In the genomic region with DNA sequence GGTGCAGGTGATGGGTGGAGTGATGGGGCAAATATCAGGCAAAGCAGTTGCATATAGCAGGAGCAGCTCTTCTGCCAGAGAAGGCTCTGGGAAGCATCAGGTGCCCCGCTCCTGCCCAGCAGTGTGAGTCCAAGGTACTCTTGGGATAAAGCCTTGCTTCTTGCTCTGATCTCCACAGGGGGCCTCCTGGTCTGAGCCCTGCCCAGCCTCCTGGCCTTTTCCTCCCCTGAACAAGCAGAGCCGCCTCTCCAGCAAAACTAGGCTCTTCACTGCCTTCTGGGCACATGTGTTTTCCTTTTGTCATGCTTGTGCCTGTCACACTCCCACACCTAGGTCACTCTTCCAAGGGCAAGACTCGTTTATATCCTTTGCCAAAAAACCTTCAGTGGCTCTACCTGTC, we compare ENCODE assay signal across 4 cellular contexts.
TF ChIP-seq lines count a peak whose summit lies in the region.

No MANE protein-coding gene starts in this region.

TF ChIP-seq in SK-N-SH, 30 proteins besides CTCF, POLR2A, EP300 and RAD21:
- TF ChIP-seq, protein P1, sequence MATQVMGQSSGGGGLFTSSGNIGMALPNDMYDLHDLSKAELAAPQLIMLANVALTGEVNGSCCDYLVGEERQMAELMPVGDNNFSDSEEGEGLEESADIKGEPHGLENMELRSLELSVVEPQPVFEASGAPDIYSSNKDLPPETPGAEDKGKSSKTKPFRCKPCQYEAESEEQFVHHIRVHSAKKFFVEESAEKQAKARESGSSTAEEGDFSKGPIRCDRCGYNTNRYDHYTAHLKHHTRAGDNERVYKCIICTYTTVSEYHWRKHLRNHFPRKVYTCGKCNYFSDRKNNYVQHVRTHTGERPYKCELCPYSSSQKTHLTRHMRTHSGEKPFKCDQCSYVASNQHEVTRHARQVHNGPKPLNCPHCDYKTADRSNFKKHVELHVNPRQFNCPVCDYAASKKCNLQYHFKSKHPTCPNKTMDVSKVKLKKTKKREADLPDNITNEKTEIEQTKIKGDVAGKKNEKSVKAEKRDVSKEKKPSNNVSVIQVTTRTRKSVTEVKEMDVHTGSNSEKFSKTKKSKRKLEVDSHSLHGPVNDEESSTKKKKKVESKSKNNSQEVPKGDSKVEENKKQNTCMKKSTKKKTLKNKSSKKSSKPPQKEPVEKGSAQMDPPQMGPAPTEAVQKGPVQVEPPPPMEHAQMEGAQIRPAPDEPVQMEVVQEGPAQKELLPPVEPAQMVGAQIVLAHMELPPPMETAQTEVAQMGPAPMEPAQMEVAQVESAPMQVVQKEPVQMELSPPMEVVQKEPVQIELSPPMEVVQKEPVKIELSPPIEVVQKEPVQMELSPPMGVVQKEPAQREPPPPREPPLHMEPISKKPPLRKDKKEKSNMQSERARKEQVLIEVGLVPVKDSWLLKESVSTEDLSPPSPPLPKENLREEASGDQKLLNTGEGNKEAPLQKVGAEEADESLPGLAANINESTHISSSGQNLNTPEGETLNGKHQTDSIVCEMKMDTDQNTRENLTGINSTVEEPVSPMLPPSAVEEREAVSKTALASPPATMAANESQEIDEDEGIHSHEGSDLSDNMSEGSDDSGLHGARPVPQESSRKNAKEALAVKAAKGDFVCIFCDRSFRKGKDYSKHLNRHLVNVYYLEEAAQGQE (IDR thresholded peaks at IDR 0.05; ENCODE audit: low read depth, low read length) = no peak
- TF ChIP-seq CHD2 (IDR thresholded peaks at IDR 0.05; ENCODE audit: low read length, partially characterized antibody) (no peak), MXI1 (IDR thresholded peaks at IDR 0.05; ENCODE audit: low read depth, low read length) (peak; percentile 45; the same call in 1 of the 2 replicates), MEF2A (IDR thresholded peaks at IDR 0.05; ENCODE audit: borderline replicate concordance, low read depth) (no peak), SMC3 (IDR thresholded peaks at IDR 0.05; ENCODE audit: low read depth, low read length) (no peak), EZH2phosphoT487 (IDR thresholded peaks at IDR 0.05; ENCODE audit: borderline replicate concordance, low read depth) (no peak)

TF ChIP-seq in SK-N-SH treated with all-trans-retinoic acid at 6 μM for 48 hours, 23 proteins besides CTCF, POLR2A, EP300 and RAD21:
- TF ChIP-seq GLIS3 (CRISPR knock-in tag; IDR thresholded peaks at IDR 0.05) (no peak), ARNTL (CRISPR knock-in tag; IDR thresholded peaks at IDR 0.05; ENCODE audit: borderline replicate concordance, low read depth) (no peak), ESRRG (CRISPR knock-in tag; IDR thresholded peaks at IDR 0.05) (no peak)

TF ChIP-seq in H1, 55 proteins besides CTCF, POLR2A, EP300 and RAD21:
- TF ChIP-seq GTF2F1 (IDR thresholded peaks at IDR 0.05; ENCODE audit: borderline replicate concordance, low read depth, low read length) (no peak), TEAD4 (IDR thresholded peaks at IDR 0.05; ENCODE audit: low read depth, low read length) (no peak), NANOG (IDR thresholded peaks at IDR 0.05; ENCODE audit: insufficient read depth, low read depth, low read length, poor library complexity, severe bottlenecking) (no peak), RNF2 (IDR thresholded peaks at IDR 0.05; ENCODE audit: borderline replicate concordance, low read depth, low read length, missing control alignments, poor library complexity, severe bottlenecking) (no peak), CHD2 (IDR thresholded peaks at IDR 0.05; ENCODE audit: low read length) (no peak), SP1 (IDR thresholded peaks at IDR 0.05; ENCODE audit: low read depth, low read length) (no peak), SRF (IDR thresholded peaks at IDR 0.05; ENCODE audit: low read depth, low read length) (no peak), KDM1A (IDR thresholded peaks at IDR 0.05; ENCODE audit: borderline replicate concordance, low read length) (no peak), RBBP5 (IDR thresholded peaks at IDR 0.05; ENCODE audit: borderline replicate concordance, low read depth, low read length) (no peak), CTBP2 (IDR thresholded peaks at IDR 0.05; ENCODE audit: borderline replicate concordance, insufficient read depth, insufficient read length, low read length) (no peak), BCL11A (IDR thresholded peaks at IDR 0.05; ENCODE audit: low read depth in 2 of 2, low read length in 2 of 2) (no peak), CREB1 (IDR thresholded peaks at IDR 0.05) (no peak), POU5F1 (IDR thresholded peaks at IDR 0.05; ENCODE audit: low read depth, low read length) (no peak)
- TF ChIP-seq, protein P2, sequence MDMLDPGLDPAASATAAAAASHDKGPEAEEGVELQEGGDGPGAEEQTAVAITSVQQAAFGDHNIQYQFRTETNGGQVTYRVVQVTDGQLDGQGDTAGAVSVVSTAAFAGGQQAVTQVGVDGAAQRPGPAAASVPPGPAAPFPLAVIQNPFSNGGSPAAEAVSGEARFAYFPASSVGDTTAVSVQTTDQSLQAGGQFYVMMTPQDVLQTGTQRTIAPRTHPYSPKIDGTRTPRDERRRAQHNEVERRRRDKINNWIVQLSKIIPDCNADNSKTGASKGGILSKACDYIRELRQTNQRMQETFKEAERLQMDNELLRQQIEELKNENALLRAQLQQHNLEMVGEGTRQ (IDR thresholded peaks at IDR 0.05; ENCODE audit: low read length) = no peak

TF ChIP-seq in HepG2, 621 proteins besides CTCF, POLR2A, EP300 and RAD21:
- TF ChIP-seq, protein P3, sequence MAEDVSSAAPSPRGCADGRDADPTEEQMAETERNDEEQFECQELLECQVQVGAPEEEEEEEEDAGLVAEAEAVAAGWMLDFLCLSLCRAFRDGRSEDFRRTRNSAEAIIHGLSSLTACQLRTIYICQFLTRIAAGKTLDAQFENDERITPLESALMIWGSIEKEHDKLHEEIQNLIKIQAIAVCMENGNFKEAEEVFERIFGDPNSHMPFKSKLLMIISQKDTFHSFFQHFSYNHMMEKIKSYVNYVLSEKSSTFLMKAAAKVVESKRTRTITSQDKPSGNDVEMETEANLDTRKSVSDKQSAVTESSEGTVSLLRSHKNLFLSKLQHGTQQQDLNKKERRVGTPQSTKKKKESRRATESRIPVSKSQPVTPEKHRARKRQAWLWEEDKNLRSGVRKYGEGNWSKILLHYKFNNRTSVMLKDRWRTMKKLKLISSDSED (CRISPR knock-in tag; IDR thresholded peaks at IDR 0.05) = no peak
- no peak for TF ChIP-seq TBX2 (CRISPR knock-in tag; IDR thresholded peaks at IDR 0.05; ENCODE audit: borderline replicate concordance)
- TF ChIP-seq IRX3 (CRISPR knock-in tag; IDR thresholded peaks at IDR 0.05; ENCODE audit: borderline replicate concordance, low read depth) = no peak
- no peak for TF ChIP-seq IKZF1 (IDR thresholded peaks at IDR 0.05)
- TF ChIP-seq HOXA3 (CRISPR knock-in tag; IDR thresholded peaks at IDR 0.05) = no peak
- TF ChIP-seq, protein P4, sequence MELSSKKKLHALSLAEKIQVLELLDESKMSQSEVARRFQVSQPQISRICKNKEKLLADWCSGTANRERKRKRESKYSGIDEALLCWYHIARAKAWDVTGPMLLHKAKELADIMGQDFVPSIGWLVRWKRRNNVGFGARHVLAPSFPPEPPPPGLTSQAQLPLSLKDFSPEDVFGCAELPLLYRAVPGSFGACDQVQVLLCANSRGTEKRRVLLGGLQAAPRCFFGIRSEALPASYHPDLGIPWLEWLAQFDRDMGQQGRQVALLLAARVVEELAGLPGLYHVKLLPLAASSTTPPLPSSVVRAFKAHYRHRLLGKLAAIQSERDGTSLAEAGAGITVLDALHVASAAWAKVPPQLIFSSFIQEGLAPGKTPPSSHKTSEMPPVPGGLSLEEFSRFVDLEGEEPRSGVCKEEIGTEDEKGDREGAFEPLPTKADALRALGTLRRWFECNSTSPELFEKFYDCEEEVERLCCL (CRISPR knock-in tag; IDR thresholded peaks at IDR 0.05; ENCODE audit: borderline replicate concordance) = no peak
- TF ChIP-seq, protein P5, sequence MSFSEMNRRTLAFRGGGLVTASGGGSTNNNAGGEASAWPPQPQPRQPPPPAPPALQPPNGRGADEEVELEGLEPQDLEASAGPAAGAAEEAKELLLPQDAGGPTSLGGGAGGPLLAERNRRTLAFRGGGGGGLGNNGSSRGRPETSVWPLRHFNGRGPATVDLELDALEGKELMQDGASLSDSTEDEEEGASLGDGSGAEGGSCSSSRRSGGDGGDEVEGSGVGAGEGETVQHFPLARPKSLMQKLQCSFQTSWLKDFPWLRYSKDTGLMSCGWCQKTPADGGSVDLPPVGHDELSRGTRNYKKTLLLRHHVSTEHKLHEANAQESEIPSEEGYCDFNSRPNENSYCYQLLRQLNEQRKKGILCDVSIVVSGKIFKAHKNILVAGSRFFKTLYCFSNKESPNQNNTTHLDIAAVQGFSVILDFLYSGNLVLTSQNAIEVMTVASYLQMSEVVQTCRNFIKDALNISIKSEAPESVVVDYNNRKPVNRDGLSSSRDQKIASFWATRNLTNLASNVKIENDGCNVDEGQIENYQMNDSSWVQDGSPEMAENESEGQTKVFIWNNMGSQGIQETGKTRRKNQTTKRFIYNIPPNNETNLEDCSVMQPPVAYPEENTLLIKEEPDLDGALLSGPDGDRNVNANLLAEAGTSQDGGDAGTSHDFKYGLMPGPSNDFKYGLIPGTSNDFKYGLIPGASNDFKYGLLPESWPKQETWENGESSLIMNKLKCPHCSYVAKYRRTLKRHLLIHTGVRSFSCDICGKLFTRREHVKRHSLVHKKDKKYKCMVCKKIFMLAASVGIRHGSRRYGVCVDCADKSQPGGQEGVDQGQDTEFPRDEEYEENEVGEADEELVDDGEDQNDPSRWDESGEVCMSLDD (CRISPR knock-in tag; IDR thresholded peaks at IDR 0.05; ENCODE audit: borderline replicate concordance) = no peak
- no peak for TF ChIP-seq ZNF354B (CRISPR knock-in tag; IDR thresholded peaks at IDR 0.05)
- TF ChIP-seq ZNF547 (CRISPR knock-in tag; IDR thresholded peaks at IDR 0.05) = no peak
- no peak for TF ChIP-seq KLF12 (CRISPR knock-in tag; IDR thresholded peaks at IDR 0.05; ENCODE audit: borderline replicate concordance)
- TF ChIP-seq, protein P6, sequence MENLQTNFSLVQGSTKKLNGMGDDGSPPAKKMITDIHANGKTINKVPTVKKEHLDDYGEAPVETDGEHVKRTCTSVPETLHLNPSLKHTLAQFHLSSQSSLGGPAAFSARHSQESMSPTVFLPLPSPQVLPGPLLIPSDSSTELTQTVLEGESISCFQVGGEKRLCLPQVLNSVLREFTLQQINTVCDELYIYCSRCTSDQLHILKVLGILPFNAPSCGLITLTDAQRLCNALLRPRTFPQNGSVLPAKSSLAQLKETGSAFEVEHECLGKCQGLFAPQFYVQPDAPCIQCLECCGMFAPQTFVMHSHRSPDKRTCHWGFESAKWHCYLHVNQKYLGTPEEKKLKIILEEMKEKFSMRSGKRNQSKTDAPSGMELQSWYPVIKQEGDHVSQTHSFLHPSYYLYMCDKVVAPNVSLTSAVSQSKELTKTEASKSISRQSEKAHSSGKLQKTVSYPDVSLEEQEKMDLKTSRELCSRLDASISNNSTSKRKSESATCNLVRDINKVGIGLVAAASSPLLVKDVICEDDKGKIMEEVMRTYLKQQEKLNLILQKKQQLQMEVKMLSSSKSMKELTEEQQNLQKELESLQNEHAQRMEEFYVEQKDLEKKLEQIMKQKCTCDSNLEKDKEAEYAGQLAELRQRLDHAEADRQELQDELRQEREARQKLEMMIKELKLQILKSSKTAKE (CRISPR knock-in tag; IDR thresholded peaks at IDR 0.05; ENCODE audit: borderline replicate concordance) = no peak
- no peak for TF ChIP-seq ZBTB38 (CRISPR knock-in tag; IDR thresholded peaks at IDR 0.05)
- TF ChIP-seq DPF2 (CRISPR knock-in tag; IDR thresholded peaks at IDR 0.05; ENCODE audit: borderline replicate concordance, low read depth) = no peak
